In the genomic region with DNA sequence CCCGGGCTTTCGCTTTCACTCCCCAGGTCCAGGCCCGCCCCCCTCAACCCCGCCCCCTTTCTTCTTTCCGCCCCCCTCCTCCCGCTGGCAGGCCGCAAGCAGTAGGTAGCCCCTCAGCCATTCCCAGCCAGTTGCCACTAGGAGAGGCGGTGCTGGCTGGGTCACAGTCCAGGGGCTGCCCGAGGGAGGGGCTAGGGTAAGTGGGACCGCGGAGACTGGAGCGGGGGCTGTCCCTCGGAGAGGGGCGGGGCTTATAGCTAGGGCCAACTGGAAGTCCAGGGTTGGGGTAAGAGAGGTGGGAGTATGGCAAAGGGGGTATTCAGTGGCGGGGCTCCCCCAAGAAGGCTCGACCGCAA, we compare ENCODE assay signal across 8 cellular contexts. TPM values are rescaled to one million over a fixed set of nuclear protein-coding genes. Genes with fewer than 3 reads are reported as not detected.
DNase-seq lines count a peak whose midpoint lies in the region; ATAC-seq, FAIRE-seq and TF ChIP-seq lines count a peak whose summit lies in the region.

No MANE protein-coding gene starts in this region.

- peak overlapping the region; percentile 72 for H3K4me3 ChIP-seq in AG04450 (ENCODE audit: low read depth, low read length)
- peak overlapping the region; percentile 77 for H3K4me3 ChIP-seq in bronchial epithelial cell (ENCODE audit: low read depth, low read length)

- H3K27ac Mint-ChIP-seq in WTC11 (peak overlapping the region; percentile 98), immature natural killer cell (peak overlapping the region; percentile 93 to 99 (median 98))

- H3K36me3 Mint-ChIP-seq in WTC11: peaks cover 39% of the 10 kb centered on the region
- H3K36me3 Mint-ChIP-seq in immature natural killer cell: peaks cover 9 to 30% (median 11%) of the 10 kb centered on the region in 3 donors

- H3K27me3 Mint-ChIP-seq in WTC11 (ENCODE audit: low read depth) (no peaks in the 10 kb centered on the region), immature natural killer cell (ENCODE audit: low read depth in 3 of 3) (peaks cover 6 to 10% (median 9%) of the 10 kb centered on the region in 3 donors)

- POLR2A ChIA-PET in AG04450 (lab: Yijun Ruan, JAX) (interaction anchor here (0.6 to 2.1 kb wide), 10 partner anchors 9 to 101 kb away, joined by 3 to 17 read pairs (median 4); partner anchors contain the start of genes CHMP4A, DCAF11, IRF9 and NRL), WTC11 (lab: Charles Lee) (interaction anchor here (0.8 to 3.3 kb wide), 12 partner anchors 11 to 96 kb away, joined by 3 to 24 read pairs (median 7); partner anchors contain the start of genes CHMP4A, DCAF11, IRF9 and MDP1)

- TF ChIP-seq CTCF in AG04450 (IDR thresholded peaks at IDR 0.05; ENCODE audit: low read depth, low read length) (no peak), WTC11 (IDR thresholded peaks at IDR 0.05) (no peak), bronchial epithelial cell (IDR thresholded peaks at IDR 0.05; ENCODE audit: insufficient read depth, low read length, severe bottlenecking) (no peak)

- peak overlapping the region; percentile 90 for H3K27ac ChIP-seq in AG04450 (ENCODE audit: low read depth, low read length)

- H3K4me3 Mint-ChIP-seq in WTC11 (peak overlapping the region; percentile 99), immature natural killer cell (peak overlapping the region; percentile 96 to 100 (median 99))

- CTCF ChIA-PET in AG04450 (lab: Charles Lee) (interaction anchor here (0.6 to 4.7 kb wide), 5 partner anchors 14 to 1843 kb away, joined by 4 to 54 read pairs (median 5); partner anchors contain the start of genes CIDEB and IRF9), WTC11 (lab: Charles Lee) (interaction anchor here (0.5 to 4.1 kb wide), 20 partner anchors 10 to 285 kb away, joined by 3 to 55 read pairs (median 4); partner anchors contain the start of genes DCAF11, DHRS1, IPO4 and IRF9)

- H3K36me3 ChIP-seq in bronchial epithelial cell (ENCODE audit: control insufficient read depth, insufficient read depth, low read length): peaks cover 22% of the 10 kb centered on the region

- peak; percentile 66 for ATAC-seq in GM18909 (IDR thresholded peaks at IDR 0.05; ENCODE audit: poor library complexity, unreplicated experiment)
- ATAC-seq in HG03159 (IDR thresholded peaks at IDR 0.05; ENCODE audit: unreplicated experiment): peak; percentile 48
- ATAC-seq in WTC11: peak; percentile 87

- H3K9me3 ChIP-seq in AG04450 (ENCODE audit: control insufficient read depth, insufficient read depth, low read length): peaks cover 3% of the 10 kb centered on the region; the same call in 1 of the 2 replicates

- H3K27me3 ChIP-seq in AG04450 (ENCODE audit: control insufficient read depth, insufficient read depth, low read length) (no peaks in the 10 kb centered on the region), bronchial epithelial cell (ENCODE audit: control insufficient read depth, insufficient read depth, low read length) (no peaks in the 10 kb centered on the region)

- H3K4me1 Mint-ChIP-seq in WTC11 (peaks cover 24% of the 10 kb centered on the region), immature natural killer cell (peaks cover 64 to 75% of the 10 kb centered on the region in 2 donors)

- DNase-seq in AG04450 (ENCODE audit: low read depth, low spot score) (peak; percentile 95), NCI-H2196 treated with DMSO at 0.1 percent for 48 hours (lab: John Stamatoyannopoulos, UW; ENCODE audit: unreplicated experiment) (peak; percentile 96), WTC11 (ENCODE audit: low spot score) (peak; percentile 99), bronchial epithelial cell (ENCODE audit: low read depth) (peak; percentile 88), immature natural killer cell (peak; percentile 90 to 91 (median 90)), smooth muscle cell of the brain vasculature (ENCODE audit: low read depth, low spot score) (peak; percentile 90)

- FAIRE-seq in bronchial epithelial cell (lab: Jason Lieb, UNC): no peak

- no peaks in the 10 kb centered on the region for H3K9me3 Mint-ChIP-seq in WTC11
- H3K9me3 Mint-ChIP-seq in immature natural killer cell: no peaks in the 10 kb centered on the region

TF ChIP-seq in WTC11, 78 proteins besides CTCF, POLR2A, EP300 and RAD21 (continues in another document):
- TF ChIP-seq ETV6 (CRISPR knock-in tag; IDR thresholded peaks at IDR 0.05) (0 out of 2 replicates have a peak, but pooled peaks have one; percentile 44), HMGA2 (CRISPR knock-in tag; IDR thresholded peaks at IDR 0.05) (no peak)
- TF ChIP-seq, protein P1, sequence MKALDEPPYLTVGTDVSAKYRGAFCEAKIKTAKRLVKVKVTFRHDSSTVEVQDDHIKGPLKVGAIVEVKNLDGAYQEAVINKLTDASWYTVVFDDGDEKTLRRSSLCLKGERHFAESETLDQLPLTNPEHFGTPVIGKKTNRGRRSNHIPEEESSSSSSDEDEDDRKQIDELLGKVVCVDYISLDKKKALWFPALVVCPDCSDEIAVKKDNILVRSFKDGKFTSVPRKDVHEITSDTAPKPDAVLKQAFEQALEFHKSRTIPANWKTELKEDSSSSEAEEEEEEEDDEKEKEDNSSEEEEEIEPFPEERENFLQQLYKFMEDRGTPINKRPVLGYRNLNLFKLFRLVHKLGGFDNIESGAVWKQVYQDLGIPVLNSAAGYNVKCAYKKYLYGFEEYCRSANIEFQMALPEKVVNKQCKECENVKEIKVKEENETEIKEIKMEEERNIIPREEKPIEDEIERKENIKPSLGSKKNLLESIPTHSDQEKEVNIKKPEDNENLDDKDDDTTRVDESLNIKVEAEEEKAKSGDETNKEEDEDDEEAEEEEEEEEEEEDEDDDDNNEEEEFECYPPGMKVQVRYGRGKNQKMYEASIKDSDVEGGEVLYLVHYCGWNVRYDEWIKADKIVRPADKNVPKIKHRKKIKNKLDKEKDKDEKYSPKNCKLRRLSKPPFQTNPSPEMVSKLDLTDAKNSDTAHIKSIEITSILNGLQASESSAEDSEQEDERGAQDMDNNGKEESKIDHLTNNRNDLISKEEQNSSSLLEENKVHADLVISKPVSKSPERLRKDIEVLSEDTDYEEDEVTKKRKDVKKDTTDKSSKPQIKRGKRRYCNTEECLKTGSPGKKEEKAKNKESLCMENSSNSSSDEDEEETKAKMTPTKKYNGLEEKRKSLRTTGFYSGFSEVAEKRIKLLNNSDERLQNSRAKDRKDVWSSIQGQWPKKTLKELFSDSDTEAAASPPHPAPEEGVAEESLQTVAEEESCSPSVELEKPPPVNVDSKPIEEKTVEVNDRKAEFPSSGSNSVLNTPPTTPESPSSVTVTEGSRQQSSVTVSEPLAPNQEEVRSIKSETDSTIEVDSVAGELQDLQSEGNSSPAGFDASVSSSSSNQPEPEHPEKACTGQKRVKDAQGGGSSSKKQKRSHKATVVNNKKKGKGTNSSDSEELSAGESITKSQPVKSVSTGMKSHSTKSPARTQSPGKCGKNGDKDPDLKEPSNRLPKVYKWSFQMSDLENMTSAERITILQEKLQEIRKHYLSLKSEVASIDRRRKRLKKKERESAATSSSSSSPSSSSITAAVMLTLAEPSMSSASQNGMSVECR (CRISPR knock-in tag; IDR thresholded peaks at IDR 0.05; ENCODE audit: borderline replicate concordance): no peak

RNA-seq across cellular contexts. Expression of gene PSME2, which starts 0.2 kb away (rescaled TPM):
- polyA plus RNA-seq in AG04450 (2011; rRNA removed) (191 and 208 TPM in 2 replicates), immature natural killer cell (1,000 to 10,000 TPM in 1 of 3 donors, 100 to 1,000 TPM in 2; 650 to 1,160 (median 776) TPM)
- 52.3 and 55.0 TPM in 2 replicates for polyA minus RNA-seq in AG04450 (2011; rRNA and poly(A)+ RNA removed)
- total RNA-seq in WTC11 (2021) (103 to 112 TPM (median 103 TPM) in 3 replicates), bronchial epithelial cell (26.9 and 37.5 TPM in 2 replicates)

RNA-seq across cellular contexts. Expression of gene RNF31, which starts 0.7 kb away (rescaled TPM):
- 7.4 and 14.4 TPM in 2 replicates for polyA plus RNA-seq in AG04450 (2011; rRNA removed)
- 19.2 and 37.4 TPM in 2 replicates for polyA minus RNA-seq in AG04450 (2011; rRNA and poly(A)+ RNA removed)
- 63.0 to 86.2 TPM (median 68.4 TPM) in 3 replicates for total RNA-seq in WTC11 (2021)
- total RNA-seq in bronchial epithelial cell: 23.3 and 25.8 TPM in 2 replicates
- polyA plus RNA-seq in immature natural killer cell: 10 to 100 TPM; 41.5 to 62.9 (median 59.5) TPM

RNA-seq across cellular contexts. Expression of gene EMC9, which starts 5.2 kb away (rescaled TPM):
- 4.4 and 6.3 TPM in 2 replicates for polyA plus RNA-seq in AG04450 (2011; rRNA removed)
- 2.3 and 3.2 TPM in 2 replicates for polyA minus RNA-seq in AG04450 (2011; rRNA and poly(A)+ RNA removed)
- 41.3 to 47.9 TPM (median 44.4 TPM) in 3 replicates for total RNA-seq in WTC11 (2021)
- 12.6 and 17.8 TPM in 2 replicates for total RNA-seq in bronchial epithelial cell
- 10 to 100 TPM; 14.2 to 19.0 (median 17.6) TPM for polyA plus RNA-seq in immature natural killer cell

RNA-seq across cellular contexts. Expression of gene PSME1, which starts 10.6 kb away (rescaled TPM):
- polyA plus RNA-seq in AG04450 (2011; rRNA removed): 80.0 and 94.9 TPM in 2 replicates
- 32.6 and 37.8 TPM in 2 replicates for polyA minus RNA-seq in AG04450 (2011; rRNA and poly(A)+ RNA removed)
- 76.8 to 99.1 TPM (median 98.8 TPM) in 3 replicates for total RNA-seq in WTC11 (2021)
- total RNA-seq in bronchial epithelial cell: 65.0 and 71.8 TPM in 2 replicates
- 1,000 to 10,000 TPM; 1,115 to 1,243 (median 1,240) TPM for polyA plus RNA-seq in immature natural killer cell

RNA-seq across cellular contexts. Expression of gene IRF9, which starts 14.5 kb away (rescaled TPM):
- 48.4 and 55.1 TPM in 2 replicates for polyA plus RNA-seq in AG04450 (2011; rRNA removed)
- 93.1 and 100 TPM in 2 replicates for polyA minus RNA-seq in AG04450 (2011; rRNA and poly(A)+ RNA removed)
- total RNA-seq in WTC11 (2021): 15.6 to 16.2 TPM (median 15.7 TPM) in 3 replicates
- total RNA-seq in bronchial epithelial cell: 19.2 and 28.7 TPM in 2 replicates
- polyA plus RNA-seq in immature natural killer cell: 100 to 1,000 TPM in 2 of 3 donors, 10 to 100 TPM in 1; 48.8 to 123 (median 102) TPM

Comparison
In these comparisons a context has a peak if more than half of its experiments do, and no peak if none do; other contexts are left out.
1. Peak in every context shown above with its lines: DNase-seq, ATAC-seq, H3K4me3 ChIP-seq and H3K27ac ChIP-seq.